8 cellular contexts compared by ENCODE assay signal in genomic region chr7:43926193-43927043, GRCh38. TPM values are rescaled to one million over a fixed set of nuclear protein-coding genes. Genes with fewer than 3 reads are reported as not detected.
DNase-seq lines count a peak whose midpoint lies in the region; ATAC-seq, FAIRE-seq and TF ChIP-seq lines count a peak whose summit lies in the region.

Gene UBE2D4, plus strand, starts transcription at chr7:43926436. Its CDS starts 97 bp downstream, at chr7:43926533.

- H2AK5ac ChIP-seq in H1 (ENCODE audit: low read depth, low read length), result no peak within 1 kb of the TSS

- no peak within 1 kb of the TSS for H3K14ac ChIP-seq in H1 (ENCODE audit: insufficient read length)

- H3K27ac ChIP-seq in H1 (ENCODE audit: low read depth, low read length), result no peak within 1 kb of the TSS

- no peak within 1 kb of the TSS for H3K56ac ChIP-seq in H1 (replicated peaks; ENCODE audit: insufficient read length, low read depth, low read length)

- peak within 1 kb of the TSS; percentile 87; the same call in 1 of the 2 replicates for H3K18ac ChIP-seq in H1 (ENCODE audit: extremely low read depth, low read length)

- peak; percentile 72 for ATAC-seq in GM19468 (IDR thresholded peaks at IDR 0.05; ENCODE audit: extremely low read depth, unreplicated experiment)

- peak within 1 kb of the TSS; percentile 91 for H2AFZ ChIP-seq in H1 (ENCODE audit: low read length)

- H4K8ac ChIP-seq in H1 (ENCODE audit: extremely low read depth, insufficient read depth, low read length), result peak within 1 kb of the TSS; percentile 83; the same call in 1 of the 2 replicates

- no peak within 1 kb of the TSS for H2BK15ac ChIP-seq in H1 (ENCODE audit: low read length)

- in situ Hi-C loops in Caki2 (cut with HindIII; ENCODE audit: low pct_unique_long_range_greater_than_20kb, low sequenced_read_pairs), result no loop called here

- TF ChIP-seq CTCF in H1 (IDR thresholded peaks at IDR 0.05; ENCODE audit: control extremely low read depth in 1 of 3, insufficient read depth in 1 of 3, low read depth in 1 of 3, low read length in 3 of 3), result no peak

- no peaks in the 10 kb centered on the region for H3K9me3 ChIP-seq in H1 (ENCODE audit: insufficient read depth in 2 of 2, low read depth in 1 of 2, low read length in 1 of 2)

- peak within 1 kb of the TSS; percentile 20 for H4K5ac ChIP-seq in H1 (ENCODE audit: insufficient read length, low read depth, low read length)

- POLR2A ChIA-PET in H1 (lab: Charles Lee; ENCODE audit: partially characterized antibody), result interaction anchor here (0.7 to 1.5 kb wide), 6 partner anchors 9 to 57 kb away, joined by 3 to 6 read pairs (median 4); partner anchors contain the start of gene MRPS24

- peak within 1 kb of the TSS; percentile 79 for H4K91ac ChIP-seq in H1 (replicated peaks; ENCODE audit: insufficient read length, low read length)

- TF ChIP-seq RAD21 in H1 (IDR thresholded peaks at IDR 0.05 in 1 of 2, conservative IDR thresholded peaks at IDR 0.05 in 1 of 2; ENCODE audit: low read depth in 2 of 2, low read length in 2 of 2), result no peak

- no peak within 1 kb of the TSS for H2BK20ac ChIP-seq in H1 (ENCODE audit: low read length)

- peak; percentile 38 to 45; a peak in 2 of 3 replicates for TF ChIP-seq POLR2A in H1 (IDR thresholded peaks at IDR 0.05; ENCODE audit: control extremely low read depth in 1 of 2, low read depth in 2 of 2, low read length in 2 of 2)

- no peaks in the 10 kb centered on the region for H4K20me1 ChIP-seq in H1 (replicated peaks in 1 of 2; ENCODE audit: control insufficient read depth in 1 of 2, insufficient read depth in 2 of 2, low read length in 2 of 2)

- no peak for TF ChIP-seq EP300 in H1 (IDR thresholded peaks at IDR 0.05; ENCODE audit: borderline replicate concordance in 1 of 2, low read depth in 2 of 2, low read length in 2 of 2)

- H3K23ac ChIP-seq in H1 (ENCODE audit: insufficient read length), result no peak within 1 kb of the TSS

- H3K4me2 ChIP-seq in H1 (ENCODE audit: insufficient read depth in 1 of 2, low read depth in 2 of 2, low read length in 2 of 2), result peak within 1 kb of the TSS; percentile 73 to 83

- no peaks in the 10 kb centered on the region for H3K36me3 ChIP-seq in H1 (ENCODE audit: control insufficient read depth in 2 of 4, insufficient read depth in 4 of 4, low read length in 3 of 4)

- peak within 1 kb of the TSS in 3 of 4 experiments; percentile 42 to 48 (median 45); a peak in 5 of 7 replicates for H3K9ac ChIP-seq in H1 (replicated peaks in 1 of 4; ENCODE audit: extremely low read depth in 1 of 4, low read depth in 3 of 4, low read length in 3 of 4)

- DNase-seq in Caki2 (ENCODE audit: low read depth), result peak; percentile 88
- peak; percentile 92 for DNase-seq in HPDE6-E6E7 (ENCODE audit: extremely low spot score)
- peak; percentile 68 for DNase-seq in NOMO-1 treated with dmso at 0.1 percent for 144 hours (lab: John Stamatoyannopoulos, UW; ENCODE audit: unreplicated experiment)
- DNase-seq in activated CD8-positive, alpha-beta memory T cell treated with anti-CD3 and anti-CD28 coated beads for 48 hours (ENCODE audit: low read depth in 2 of 3, low spot score in 2 of 3), result peak; percentile 76 to 83 (median 77)
- peak in 1 of 2 experiments; percentile 85 for DNase-seq in H1 (ENCODE audit: low read depth in 1 of 2, low spot score in 2 of 2)
- peak; percentile 96 for DNase-seq in mesenteric fat pad (ENCODE audit: low spot score)
- DNase-seq in stimulated activated CD8-positive, alpha-beta memory T cell treated with anti-CD3 and anti-CD28 coated beads, Interleukin-15, amount 100 ng/mL, for 24 hours (ENCODE audit: low read depth), result peak; percentile 77

- H3K27me3 ChIP-seq in H1 (replicated peaks in 1 of 4; ENCODE audit: control insufficient read depth in 3 of 4, extremely low read depth in 1 of 4, insufficient read depth in 3 of 4, low read length in 3 of 4), result peaks cover 0 to 18% (median 6%) of the 10 kb centered on the region in 4 experiments; a peak in 6 of 7 replicates

- CTCF ChIA-PET in H1 (lab: Charles Lee; ENCODE audit: partially characterized antibody), result no interaction called here

- 3% methylated on average over 77 of the region's 79 CpGs; no CpG with 5 or more reads in 1 of the 2 experiments for WGBS in H1 (ENCODE audit: extremely low coverage in 1 of 2, insufficient coverage in 1 of 2, insufficient read length in 1 of 2, insufficient replicate concordance in 2 of 2, low coverage in 1 of 2, low lambda C conversion rate in 2 of 2, missing lambda C conversion rate in 1 of 2), 2 experiments

- H3K4me1 ChIP-seq in H1 (replicated peaks in 1 of 4; ENCODE audit: control insufficient read depth in 3 of 4, insufficient read depth in 4 of 4, low read length in 3 of 4), result peaks cover 0 to 4% (median 0%) of the 10 kb centered on the region in 4 experiments; a peak in 2 of 7 replicates

- H2BK120ac ChIP-seq in H1 (replicated peaks; ENCODE audit: low read depth, low read length), result no peak within 1 kb of the TSS

- no peak within 1 kb of the TSS; the same call in 1 of the 2 replicates for H2BK12ac ChIP-seq in H1 (ENCODE audit: low read depth, low read length)

- H3K79me1 ChIP-seq in H1 (ENCODE audit: low read depth, low read length), result no peaks in the 10 kb centered on the region

- H3K79me2 ChIP-seq in H1 (ENCODE audit: control insufficient read depth in 1 of 2, insufficient read depth in 2 of 2, low read length in 2 of 2), result no peaks in the 10 kb centered on the region

- FAIRE-seq in H1 (lab: Jason Lieb, UNC), result no peak

- H3K4me3 ChIP-seq in H1 (ENCODE audit: extremely low read depth in 1 of 4, insufficient read depth in 2 of 4, low read depth in 3 of 4, low read length in 4 of 4), result peak within 1 kb of the TSS; percentile 28 to 69 (median 52)

- H3K4ac ChIP-seq in H1 (replicated peaks; ENCODE audit: insufficient read length, low read depth, low read length), result no peak within 1 kb of the TSS

- H3K23me2 ChIP-seq in H1 (ENCODE audit: low read depth, low read length), result peaks cover 4% of the 10 kb centered on the region; the same call in 1 of the 2 replicates

- H2BK5ac ChIP-seq in H1 (ENCODE audit: low read depth, low read length), result no peak within 1 kb of the TSS

TF ChIP-seq in H1, 55 proteins besides CTCF, POLR2A, EP300 and RAD21 (continues in another document):
- TF ChIP-seq RNF2 (IDR thresholded peaks at IDR 0.05; ENCODE audit: borderline replicate concordance, low read depth, low read length, missing control alignments, poor library complexity, severe bottlenecking), result peak; percentile 62
- TF ChIP-seq ASH2L (IDR thresholded peaks at IDR 0.05; ENCODE audit: low read length), result peak; percentile 76
- peak; percentile 67; the same call in 1 of the 2 replicates for TF ChIP-seq PHF8 (conservative IDR thresholded peaks at IDR 0.05; ENCODE audit: low read depth, low read length)
- TF ChIP-seq ZNF274 (IDR thresholded peaks at IDR 0.05; ENCODE audit: borderline replicate concordance, extremely low read depth, low read length), result no peak
- no peak for TF ChIP-seq TEAD4 (IDR thresholded peaks at IDR 0.05; ENCODE audit: low read depth, low read length)
- peak; percentile 75 for TF ChIP-seq TBP (IDR thresholded peaks at IDR 0.05; ENCODE audit: low read depth, low read length)
- TF ChIP-seq KDM1A (IDR thresholded peaks at IDR 0.05; ENCODE audit: borderline replicate concordance, low read length), result 0 out of 2 replicates have a peak, but pooled peaks have one; percentile 9
- TF ChIP-seq GTF2F1 (IDR thresholded peaks at IDR 0.05; ENCODE audit: borderline replicate concordance, low read depth, low read length), result no peak
- 0 out of 2 replicates have a peak, but pooled peaks have one; percentile 44 for TF ChIP-seq RBBP5 (IDR thresholded peaks at IDR 0.05; ENCODE audit: borderline replicate concordance, low read depth, low read length)
- TF ChIP-seq SIN3A (conservative IDR thresholded peaks at IDR 0.05 in 1 of 2, IDR thresholded peaks at IDR 0.05 in 1 of 2; ENCODE audit: low read depth in 1 of 2, low read length in 2 of 2), result peak in 1 of 2 experiments; percentile 27; a peak in 1 of 4 replicates
- no peak for TF ChIP-seq CEBPB (IDR thresholded peaks at IDR 0.05; ENCODE audit: low read depth, low read length)
- TF ChIP-seq NRF1 (IDR thresholded peaks at IDR 0.05; ENCODE audit: low read depth, low read length), result peak; percentile 58
- peak; percentile 47; the same call in 1 of the 2 replicates for TF ChIP-seq TAF1 (IDR thresholded peaks at IDR 0.05; ENCODE audit: low read depth, low read length)
- peak; percentile 36; the same call in 1 of the 2 replicates for TF ChIP-seq SUZ12 (IDR thresholded peaks at IDR 0.05; ENCODE audit: low read length)
- TF ChIP-seq GABPA (IDR thresholded peaks at IDR 0.05; ENCODE audit: borderline replicate concordance, insufficient read depth, low read length), result no peak
- TF ChIP-seq POLR2AphosphoS5 (IDR thresholded peaks at IDR 0.05; ENCODE audit: low read depth, low read length), result 0 out of 2 replicates have a peak, but pooled peaks have one; percentile 25
- no peak for TF ChIP-seq SP1 (IDR thresholded peaks at IDR 0.05; ENCODE audit: low read depth, low read length)
- peak; percentile 38 for TF ChIP-seq EZH2 (IDR thresholded peaks at IDR 0.05; ENCODE audit: low read depth, low read length, severe bottlenecking)

RNA-seq across cellular contexts. Expression of gene UBE2D4, which starts in this region (rescaled TPM):
- total RNA-seq in Caki2 (2014; rRNA removed; shearing (Covaris generic); ENCODE audit: low replicate concordance), result 13.4 and 15.4 TPM in 2 replicates
- total RNA-seq in H1 (2021; fragmentation: NEBNext Ultra II Directional; extraction: Animal tissue kit (Norgen Biotek cat#: 25700)), result 3.4 and 5.2 TPM in 2 replicates
- polyA plus RNA-seq in H1 (2011; rRNA removed), result 8.8 and 9.4 TPM in 2 replicates
- polyA plus RNA-seq in H1 (2011; cell fraction: cytosol; rRNA removed), result 6.0 TPM
- polyA plus RNA-seq in H1 (2011; cell fraction: nucleus; rRNA removed), result 7.2 TPM
- 2.9 to 5.4 TPM (median 3.9 TPM) in 4 replicates for polyA plus RNA-seq in H1 (2012, experiment 1 of 2)
- polyA plus RNA-seq in H1 (2012, experiment 2 of 2), result 2.9 TPM
- polyA plus RNA-seq in H1 (2013, experiment 1 of 2), result 3.8 TPM
- polyA plus RNA-seq in H1 (2013, experiment 2 of 2), result 3.4 TPM
- polyA minus RNA-seq in H1 (2011; rRNA and poly(A)+ RNA removed), result 9.8 and 14.7 TPM in 2 replicates
- 2.8 TPM for polyA minus RNA-seq in H1 (2011; cell fraction: cytosol; rRNA and poly(A)+ RNA removed)
- polyA minus RNA-seq in H1 (2011; cell fraction: nucleus; rRNA and poly(A)+ RNA removed), result 4.4 TPM
- total RNA-seq in mesenteric fat pad, result 25.1 TPM
